Comparison of ENCODE assay signal across 12 cellular contexts in the genomic region with DNA sequence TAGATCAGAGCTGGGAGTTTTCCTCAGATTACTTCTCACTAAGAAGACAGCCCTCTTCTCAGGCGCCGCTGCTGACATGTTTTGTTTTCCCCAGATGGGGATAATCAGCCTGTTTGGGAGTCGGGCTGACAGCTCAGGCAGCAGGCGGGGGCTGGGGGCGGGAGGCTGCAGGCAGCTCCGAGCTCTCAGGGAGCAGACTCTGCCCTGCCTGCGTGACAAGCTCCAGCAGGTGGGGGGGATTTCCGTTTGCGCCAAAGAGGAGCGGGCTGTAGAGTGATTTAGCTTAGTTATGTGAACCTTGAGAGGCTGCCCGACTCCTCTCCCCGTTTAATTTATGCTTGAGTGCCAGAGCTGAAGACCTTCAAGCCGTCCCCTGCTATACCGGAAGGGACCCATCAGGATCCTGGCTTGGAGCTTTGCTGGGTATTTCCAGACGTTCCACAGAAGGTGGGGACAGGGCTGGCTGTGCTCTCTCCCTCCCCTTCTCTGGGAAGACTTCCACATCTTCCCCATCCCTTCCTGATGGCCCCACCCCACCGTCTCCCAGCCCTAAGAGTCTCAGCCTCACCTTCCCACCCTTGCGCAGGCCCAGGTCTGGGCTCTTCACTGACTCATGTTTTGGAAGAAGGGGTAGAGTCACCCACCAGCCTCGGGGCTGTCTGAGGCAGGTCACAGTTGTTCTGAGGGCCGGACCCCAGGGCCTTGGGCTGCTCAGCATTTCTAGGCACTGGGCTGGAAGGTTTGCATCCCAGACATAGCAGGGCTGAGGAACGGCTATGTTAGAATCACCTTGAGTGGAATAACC. TPM values are rescaled to one million over a fixed set of nuclear protein-coding genes. Genes with fewer than 3 reads are reported as not detected.
DNase-seq lines count a peak whose midpoint lies in the region; ATAC-seq, FAIRE-seq and TF ChIP-seq lines count a peak whose summit lies in the region.
"Had no signal": no experiment of that assay in that cellular context is flagged by ENCODE, and none has a peak within 500 bp of the region (broad histone marks: within the 10 kb centered on the region; RNA-seq: fewer than 3 reads in every experiment).

No MANE protein-coding gene starts in this region.

- H3K56ac ChIP-seq in H9 (ENCODE audit: insufficient read length, low read depth, low read length) = no peak overlapping the region

- BruUV-seq in A673 (replicated peaks; lab: Mats Ljungman, UMichigan) (no TSS peak), GM12878 (replicated peaks; lab: Mats Ljungman, UMichigan) (no TSS peak)

- H3K27me3 ChIP-seq in A673 (replicated peaks; ENCODE audit: insufficient read depth, low read depth, low read length, poor library complexity) = no peaks in the 10 kb centered on the region
- no peaks in the 10 kb centered on the region for H3K27me3 ChIP-seq in H9 (ENCODE audit: insufficient read depth, low read length)
- H3K27me3 ChIP-seq in GM12878 (replicated peaks in 1 of 2; ENCODE audit: control insufficient read depth in 2 of 2, insufficient read depth in 2 of 2, low read length in 1 of 2) = no peaks in the 10 kb centered on the region
- no peaks in the 10 kb centered on the region for H3K27me3 ChIP-seq in left lung
- no peaks in the 10 kb centered on the region for H3K27me3 ChIP-seq in breast epithelium
- H3K27me3 ChIP-seq: BLaER1 treated with 17β-estradiol and CSF1 and Interleukin-3, amounts not matched to agents 10 nM and 100 nM had no signal

- peaks cover 25 to 30% of the 10 kb centered on the region in 2 experiments for H3K4me1 Mint-ChIP-seq in H9

- no peak overlapping the region for H3K4me2 ChIP-seq in H9 (ENCODE audit: insufficient read depth, insufficient read length, low read length)
- H3K4me2 ChIP-seq in GM12878 (ENCODE audit: control insufficient read depth, insufficient read depth) = peak overlapping the region; percentile 25; the same call in 1 of the 2 replicates

- no peak overlapping the region for H2BK120ac ChIP-seq in H9 (ENCODE audit: low read depth, low read length, poor library complexity, severe bottlenecking)

- no peak overlapping the region for H2BK12ac ChIP-seq in H9 (ENCODE audit: insufficient read length, low read depth, low read length)

- no peak overlapping the region for H4K8ac ChIP-seq in H9 (replicated peaks; ENCODE audit: insufficient read length, low read depth, low read length)

- TF ChIP-seq EP300 in GM12878 (IDR thresholded peaks at IDR 0.05; ENCODE audit: borderline replicate concordance in 1 of 2, control insufficient read depth in 1 of 2, low read depth in 2 of 2, low read length in 2 of 2) = no peak

- no peak overlapping the region for H3K23ac ChIP-seq in H9 (ENCODE audit: insufficient read length, low read depth, low read length)

- TF ChIP-seq CTCF in A673 (conservative IDR thresholded peaks at IDR 0.05; ENCODE audit: low read depth, low read length) = no peak
- no peak for TF ChIP-seq CTCF in H9 (conservative IDR thresholded peaks at IDR 0.05)
- no peak for TF ChIP-seq CTCF in GM12878 (IDR thresholded peaks at IDR 0.05 in 2 of 3, conservative IDR thresholded peaks at IDR 0.05 in 1 of 3; ENCODE audit: control insufficient read depth in 2 of 3, extremely low read depth in 1 of 3, insufficient read depth in 1 of 3, low read depth in 3 of 3, low read length in 3 of 3)
- no peak for TF ChIP-seq CTCF in left lung (IDR thresholded peaks at IDR 0.05)
- TF ChIP-seq CTCF in breast epithelium (IDR thresholded peaks at IDR 0.05) = no peak

- RAD21 ChIA-PET in GM12878 (lab: Charles Lee; ENCODE audit: unreplicated experiment) = interaction anchor here (1.1 to 1.3 kb wide), 2 partner anchors 95 to 228 kb away, joined by 4 to 5 read pairs; no protein-coding TSS in a partner anchor

- intact Hi-C loops in A673 (cut with micrococcal nuclease; ENCODE audit: unreplicated experiment) (no loop called here), GM12878 (cut with micrococcal nuclease; ENCODE audit: unreplicated experiment) (no loop called here), left lung (cut with DNase I) (no loop called here), breast epithelium (cut with DNase I; ENCODE audit: low total_unique reads) (no loop called here)

- no peak overlapping the region for H3T11ph ChIP-seq in H9 (ENCODE audit: low read length)

- ATAC-seq in GM12878 = peak; percentile 79
- ATAC-seq in left lung = peak; percentile 41
- ATAC-seq in HG03439 (IDR thresholded peaks at IDR 0.05; ENCODE audit: unreplicated experiment) = no peak

- H3K4ac ChIP-seq in H9 (ENCODE audit: low read depth, low read length) = no peak overlapping the region

- no peak overlapping the region for H2AK5ac ChIP-seq in H9 (ENCODE audit: insufficient read length, low read length)

- no peak overlapping the region for H2BK15ac ChIP-seq in H9 (ENCODE audit: low read depth, low read length)

- SMC1A ChIA-PET in GM12878 (lab: Charles Lee; ENCODE audit: uncharacterized antibody, unreplicated experiment) = interaction anchor here (0.6 to 1.5 kb wide), 2 partner anchors 14 to 107 kb away, joined by 3 to 4 read pairs; no protein-coding TSS in a partner anchor

- peak; percentile 62 for DNase-seq in A673 (ENCODE audit: low spot score)
- DNase-seq in H9 = peak; percentile 74
- DNase-seq in GM12878 (ENCODE audit: low read depth, low spot score) = no peak
- no peak for DNase-seq in left lung
- DNase-seq in foreskin melanocyte = no peak
- DNase-seq in breast epithelium (ENCODE audit: low spot score in 2 of 2) = no peak
- DNase-seq in NCI-H146 (lab: John Stamatoyannopoulos, UW) = no peak
- DNase-seq: activated naive CD4-positive, alpha-beta T cell treated with anti-CD3 and anti-CD28 coated beads, Interleukin-2, amount 10 ng/mL, durations not matched to agents 7 days and 5 days; hippocampal formation; T-helper 2 cell had no signal

- POLR2A ChIA-PET in A673 (lab: Charles Lee; ENCODE audit: low non-redundant PET) (interaction anchor here (0.5 kb wide), 1 partner anchor 95 kb away, joined by 3 read pairs; no protein-coding TSS in a partner anchor), GM12878 (lab: Charles Lee) (interaction anchor here (1.3 kb wide), 1 partner anchor 9 kb away, joined by 3 read pairs; no protein-coding TSS in a partner anchor)

- peak overlapping the region in 1 of 3 experiments; percentile 83; a peak in 1 of 7 replicates for H3K27ac Mint-ChIP-seq in H9

- no peak overlapping the region for H3K18ac ChIP-seq in H9 (ENCODE audit: insufficient read length, low read depth, low read length)

- no peak overlapping the region for H3K4me3 ChIP-seq in A673 (ENCODE audit: low read depth, low read length, poor library complexity, severe bottlenecking)
- no peak overlapping the region for H3K4me3 ChIP-seq in GM12878
- no peak overlapping the region for H3K4me3 ChIP-seq in left lung
- H3K4me3 ChIP-seq in breast epithelium = peak overlapping the region in 1 of 3 donors; percentile 47
- H3K4me3 ChIP-seq: BLaER1 treated with 17β-estradiol and CSF1 and Interleukin-3, amounts not matched to agents 10 nM and 100 nM had no signal

- no peaks in the 10 kb centered on the region for H3K9me3 ChIP-seq in A673 (ENCODE audit: low read depth, low read length, poor library complexity, severe bottlenecking)
- no peaks in the 10 kb centered on the region for H3K9me3 ChIP-seq in H9 (ENCODE audit: control insufficient read depth, low read depth, low read length)
- peaks cover 3% of the 10 kb centered on the region; the same call in 1 of the 3 replicates for H3K9me3 ChIP-seq in GM12878 (replicated peaks; ENCODE audit: control insufficient read depth, insufficient read depth, low read length)
- no peaks in the 10 kb centered on the region for H3K9me3 ChIP-seq in left lung
- no peaks in the 10 kb centered on the region for H3K9me3 ChIP-seq in breast epithelium

- in situ Hi-C loops in GM12878 (cut with MboI) = no loop called here

- no peak overlapping the region for H4K91ac ChIP-seq in H9 (ENCODE audit: insufficient read length, low read depth, low read length)

- H2BK20ac ChIP-seq in H9 (ENCODE audit: low read depth, low read length, poor library complexity, severe bottlenecking) = no peak overlapping the region

- H4K5ac ChIP-seq in H9 (ENCODE audit: insufficient read length, low read depth, low read length) = no peak overlapping the region

- H3K36me3 Mint-ChIP-seq in H9 (ENCODE audit: insufficient read depth in 1 of 3, low read depth in 3 of 3) = no peaks in the 10 kb centered on the region; a peak in 1 of 7 replicates

- TF ChIP-seq RAD21 in GM12878 (IDR thresholded peaks at IDR 0.05; ENCODE audit: insufficient read depth, low read depth, low read length) = no peak

- peak overlapping the region in 1 of 2 experiments; percentile 26; a peak in 1 of 5 replicates for H3K4me3 Mint-ChIP-seq in H9
- H3K4me3 Mint-ChIP-seq: activated naive CD4-positive, alpha-beta T cell treated with anti-CD3 and anti-CD28 coated beads, Interleukin-2, amount 10 ng/mL, durations not matched to agents 7 days and 5 days had no signal

- H3K9me3 Mint-ChIP-seq in H9 = peaks cover 0 to 3% of the 10 kb centered on the region in 2 experiments; a peak in 2 of 5 replicates

- H3K14ac ChIP-seq in H9 (ENCODE audit: insufficient read depth, low read length) = no peak overlapping the region; the same call in 1 of the 2 replicates

- no peaks in the 10 kb centered on the region for H3K23me2 ChIP-seq in H9 (ENCODE audit: insufficient read length, low read depth, low read length, poor library complexity, severe bottlenecking)

- CTCF ChIA-PET in A673 (lab: Charles Lee) = interaction anchor here (1.3 kb wide), 1 partner anchor 44 kb away, joined by 5 read pairs; no protein-coding TSS in a partner anchor
- CTCF ChIA-PET in GM12878 (lab: Yijun Ruan, JAX) = interaction anchor here (1.0 to 2.2 kb wide), 3 partner anchors 9 to 89 kb away, joined by 3 to 10 read pairs (median 4); no protein-coding TSS in a partner anchor

- H3K36me3 ChIP-seq in A673 (ENCODE audit: insufficient read depth, low read length, poor library complexity, severe bottlenecking) (no peaks in the 10 kb centered on the region), GM12878 (ENCODE audit: control insufficient read depth in 2 of 2, insufficient read depth in 2 of 2, low read length in 1 of 2) (no peaks in the 10 kb centered on the region), left lung (no peaks in the 10 kb centered on the region), breast epithelium (no peaks in the 10 kb centered on the region)
- H3K36me3 ChIP-seq: BLaER1 treated with 17β-estradiol and CSF1 and Interleukin-3, amounts not matched to agents 10 nM and 100 nM had no signal

- no peak for FAIRE-seq in GM12878 (lab: Jason Lieb, UNC)

- H4K20me1 ChIP-seq in H9 (ENCODE audit: control insufficient read depth, insufficient read depth, insufficient read length) (no peaks in the 10 kb centered on the region), GM12878 (ENCODE audit: control insufficient read depth, insufficient read depth) (no peaks in the 10 kb centered on the region)
- H4K20me1 ChIP-seq: BLaER1 treated with 17β-estradiol and CSF1 and Interleukin-3, amounts not matched to agents 10 nM and 100 nM had no signal

- H2AFZ ChIP-seq in H9 (ENCODE audit: low read length) (no peak overlapping the region), GM12878 (ENCODE audit: control insufficient read depth, low read depth, low read length) (peak overlapping the region; percentile 55)

- H3K9ac ChIP-seq in H9 (ENCODE audit: extremely low read depth, insufficient read length, low read length) (no peak overlapping the region), GM12878 (ENCODE audit: control insufficient read depth, insufficient read depth, low read length) (no peak overlapping the region)
- H3K9ac ChIP-seq: BLaER1 treated with 17β-estradiol and CSF1 and Interleukin-3, amounts not matched to agents 10 nM and 100 nM had no signal

- no peaks in the 10 kb centered on the region for H3K79me1 ChIP-seq in H9 (ENCODE audit: insufficient read depth, low read depth, low read length, poor library complexity, severe bottlenecking)

- no peak for TF ChIP-seq POLR2A in GM12878 (IDR thresholded peaks at IDR 0.05; ENCODE audit: low read depth, low read length)
- no peak for TF ChIP-seq POLR2A in breast epithelium (IDR thresholded peaks at IDR 0.05)

- H3K27ac ChIP-seq in A673 (ENCODE audit: low read depth, low read length, poor library complexity, severe bottlenecking) = no peak overlapping the region
- H3K27ac ChIP-seq in H9 (ENCODE audit: insufficient read length, low read depth, low read length) = no peak overlapping the region
- no peak overlapping the region for H3K27ac ChIP-seq in GM12878 (ENCODE audit: control insufficient read depth, insufficient read depth)
- H3K27ac ChIP-seq in left lung = no peak overlapping the region
- peak overlapping the region in 1 of 2 donors; percentile 80 for H3K27ac ChIP-seq in breast epithelium
- H3K27ac ChIP-seq: BLaER1 treated with 17β-estradiol and CSF1 and Interleukin-3, amounts not matched to agents 10 nM and 100 nM had no signal

- peaks cover 3% of the 10 kb centered on the region; the same call in 1 of the 2 replicates for H3K27me3 Mint-ChIP-seq in H9 (ENCODE audit: low read depth)

- no peak overlapping the region for H2BK5ac ChIP-seq in H9 (ENCODE audit: insufficient read length, low read length)

- H3K4me1 ChIP-seq in A673 (ENCODE audit: insufficient read depth, low read length, poor library complexity, severe bottlenecking) (peaks cover 6% of the 10 kb centered on the region), H9 (ENCODE audit: insufficient read depth, low read length) (no peaks in the 10 kb centered on the region; the same call in 1 of the 2 replicates), GM12878 (ENCODE audit: control insufficient read depth, insufficient read depth, low read length) (no peaks in the 10 kb centered on the region; the same call in 1 of the 2 replicates), left lung (no peaks in the 10 kb centered on the region), breast epithelium (no peaks in the 10 kb centered on the region)

- H3K79me2 ChIP-seq in H9 (ENCODE audit: insufficient read depth, low read length) (no peaks in the 10 kb centered on the region), GM12878 (ENCODE audit: control insufficient read depth, insufficient read depth, low read length) (no peaks in the 10 kb centered on the region)

- WGBS in H9 (ENCODE audit: extremely low coverage, insufficient read length, low lambda C conversion rate) = no CpG with 5 or more reads among the region's 20 CpGs
- WGBS in GM12878 (ENCODE audit: insufficient coverage, insufficient replicate concordance, low lambda C conversion rate, missing lambda C conversion rate) = 21% methylated on average over 20 of the region's 20 CpGs

RNA-seq across cellular contexts. Expression of a gene that starts 24.7 kb away (rescaled TPM):
- total RNA-seq in A673 (2021) (0.11 TPM in 1 of 2 replicates, not detected in the other), H9 (2021) (7.4 and 8.9 TPM in 2 replicates), GM12878 (2014; rRNA removed) (not detected in 2 replicates), GM12878 (2014; rRNA removed; fragmentation: Illumina TruSeq; extraction: Trizol) (not detected in 2 replicates), GM12878 (2021) (not detected in 2 replicates), left lung (1 to 10 TPM in 1 of 2 donors, under 1 TPM in 1; 0.92 to 1.4 TPM), breast epithelium (10 to 100 TPM in 1 of 3 donors, 1 to 10 TPM in 2; 2.6 to 19.7 (median 4.1) TPM)
- not detected in 2 replicates for total RNA-seq in GM12878 (2013; cell fraction: nucleolus; rRNA removed)
- not detected for polyA plus RNA-seq in GM12878 (2011; ENCODE audit: low read depth)
- polyA plus RNA-seq in GM12878 (2011; rRNA removed) (not detected in 2 replicates), GM12878 (2014; fragmentation: Illumina TruSeq; extraction: Trizol) (not detected in 2 replicates), GM12878 (2014; fragmentation: Nextera tagmentation; extraction: Ambion mirVana) (not detected), GM12878 (2014; rRNA removed) (not detected in 2 replicates), GM12878 (2016; fragmentation: Nextera tagmentation; extraction: Ambion mirVana) (not detected)
- not detected in 2 replicates for polyA plus RNA-seq in GM12878 (2011; cell fraction: cytosol; rRNA removed)
- polyA plus RNA-seq in GM12878 (2011; cell fraction: nucleus; rRNA removed) = not detected in 2 replicates
- polyA plus RNA-seq in GM12878 (2012) = not detected in 2 replicates
- not detected in 2 replicates for polyA minus RNA-seq in GM12878 (2011; rRNA and poly(A)+ RNA removed)
- not detected in 2 replicates for polyA minus RNA-seq in GM12878 (2011; cell fraction: cytosol; rRNA and poly(A)+ RNA removed)
- polyA minus RNA-seq in GM12878 (2011; cell fraction: nucleus; rRNA and poly(A)+ RNA removed) = not detected in 2 replicates

Comparison
In these comparisons a context has a peak if more than half of its experiments do, and no peak if none do; other contexts are left out.
1. DNase-seq: peak in A673 (single experiment) and H9 (single experiment); none in GM12878 (single experiment), left lung (0 of 2), foreskin melanocyte (single experiment), breast epithelium (0 of 2) and NCI-H146 (single experiment).